Comparison of ENCODE assay signal across 1 cellular context in the genomic region with DNA sequence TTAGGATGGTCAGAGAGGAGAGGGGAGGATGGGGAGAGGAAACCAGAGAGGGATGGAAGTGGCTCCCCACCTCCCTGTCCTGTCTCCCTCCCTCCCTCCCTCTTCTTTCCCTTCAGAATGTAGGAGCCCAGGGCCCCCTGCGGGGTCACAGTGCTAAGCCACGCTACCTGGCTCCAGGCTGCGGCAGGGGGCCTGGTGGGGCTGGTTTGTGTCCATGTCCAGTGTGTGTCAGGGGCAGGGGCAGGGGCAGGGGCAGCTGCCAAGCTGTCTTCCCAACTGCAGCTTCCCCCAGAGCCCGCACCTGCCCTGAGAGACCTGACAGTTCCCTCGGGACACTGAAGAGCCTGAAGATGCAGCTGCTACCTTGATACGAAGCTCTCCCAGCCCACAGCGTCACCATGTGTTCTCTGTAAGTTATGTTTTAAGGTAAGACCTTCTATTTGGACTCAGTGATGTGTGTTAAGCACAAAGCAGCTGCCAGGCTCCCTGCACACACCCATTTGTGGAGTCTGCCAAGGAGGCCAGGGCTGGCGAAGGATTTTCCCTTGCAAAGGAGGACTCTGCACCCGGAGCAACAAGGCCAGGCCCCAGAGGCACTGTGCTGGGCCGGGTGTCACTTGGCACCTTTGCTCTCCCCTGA.
TF ChIP-seq lines count a peak whose summit lies in the region.

No MANE protein-coding gene starts in this region.

TF ChIP-seq in GM23338, 12 proteins besides CTCF, POLR2A, EP300 and RAD21 (continued from another document):
- TF ChIP-seq ZNF462 (CRISPR knock-in tag; IDR thresholded peaks at IDR 0.05) (no peak), NANOG (IDR thresholded peaks at IDR 0.05; ENCODE audit: borderline replicate concordance) (no peak), EZH2 (IDR thresholded peaks at IDR 0.05; ENCODE audit: low read depth, unreplicated experiment) (no peak), STAT1 (IDR thresholded peaks at IDR 0.05; ENCODE audit: unreplicated experiment) (no peak), EZH2phosphoT487 (IDR thresholded peaks at IDR 0.05; ENCODE audit: unreplicated experiment) (no peak), CREB1 (CRISPR knock-in tag; IDR thresholded peaks at IDR 0.05; ENCODE audit: low read depth) (no peak), JUNB (IDR thresholded peaks at IDR 0.05; ENCODE audit: unreplicated experiment) (no peak), ZNF114 (CRISPR knock-in tag; IDR thresholded peaks at IDR 0.05) (no peak)
- TF ChIP-seq, protein P1, sequence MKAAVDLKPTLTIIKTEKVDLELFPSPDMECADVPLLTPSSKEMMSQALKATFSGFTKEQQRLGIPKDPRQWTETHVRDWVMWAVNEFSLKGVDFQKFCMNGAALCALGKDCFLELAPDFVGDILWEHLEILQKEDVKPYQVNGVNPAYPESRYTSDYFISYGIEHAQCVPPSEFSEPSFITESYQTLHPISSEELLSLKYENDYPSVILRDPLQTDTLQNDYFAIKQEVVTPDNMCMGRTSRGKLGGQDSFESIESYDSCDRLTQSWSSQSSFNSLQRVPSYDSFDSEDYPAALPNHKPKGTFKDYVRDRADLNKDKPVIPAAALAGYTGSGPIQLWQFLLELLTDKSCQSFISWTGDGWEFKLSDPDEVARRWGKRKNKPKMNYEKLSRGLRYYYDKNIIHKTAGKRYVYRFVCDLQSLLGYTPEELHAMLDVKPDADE (IDR thresholded peaks at IDR 0.05): no peak
- TF ChIP-seq, protein P2, sequence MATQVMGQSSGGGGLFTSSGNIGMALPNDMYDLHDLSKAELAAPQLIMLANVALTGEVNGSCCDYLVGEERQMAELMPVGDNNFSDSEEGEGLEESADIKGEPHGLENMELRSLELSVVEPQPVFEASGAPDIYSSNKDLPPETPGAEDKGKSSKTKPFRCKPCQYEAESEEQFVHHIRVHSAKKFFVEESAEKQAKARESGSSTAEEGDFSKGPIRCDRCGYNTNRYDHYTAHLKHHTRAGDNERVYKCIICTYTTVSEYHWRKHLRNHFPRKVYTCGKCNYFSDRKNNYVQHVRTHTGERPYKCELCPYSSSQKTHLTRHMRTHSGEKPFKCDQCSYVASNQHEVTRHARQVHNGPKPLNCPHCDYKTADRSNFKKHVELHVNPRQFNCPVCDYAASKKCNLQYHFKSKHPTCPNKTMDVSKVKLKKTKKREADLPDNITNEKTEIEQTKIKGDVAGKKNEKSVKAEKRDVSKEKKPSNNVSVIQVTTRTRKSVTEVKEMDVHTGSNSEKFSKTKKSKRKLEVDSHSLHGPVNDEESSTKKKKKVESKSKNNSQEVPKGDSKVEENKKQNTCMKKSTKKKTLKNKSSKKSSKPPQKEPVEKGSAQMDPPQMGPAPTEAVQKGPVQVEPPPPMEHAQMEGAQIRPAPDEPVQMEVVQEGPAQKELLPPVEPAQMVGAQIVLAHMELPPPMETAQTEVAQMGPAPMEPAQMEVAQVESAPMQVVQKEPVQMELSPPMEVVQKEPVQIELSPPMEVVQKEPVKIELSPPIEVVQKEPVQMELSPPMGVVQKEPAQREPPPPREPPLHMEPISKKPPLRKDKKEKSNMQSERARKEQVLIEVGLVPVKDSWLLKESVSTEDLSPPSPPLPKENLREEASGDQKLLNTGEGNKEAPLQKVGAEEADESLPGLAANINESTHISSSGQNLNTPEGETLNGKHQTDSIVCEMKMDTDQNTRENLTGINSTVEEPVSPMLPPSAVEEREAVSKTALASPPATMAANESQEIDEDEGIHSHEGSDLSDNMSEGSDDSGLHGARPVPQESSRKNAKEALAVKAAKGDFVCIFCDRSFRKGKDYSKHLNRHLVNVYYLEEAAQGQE (IDR thresholded peaks at IDR 0.05; ENCODE audit: unreplicated experiment): no peak
